ENCODE assay signal across 8 cellular contexts in genomic region chr3:16378920-16379319, GRCh38.
DNase-seq lines count a peak whose midpoint lies in the region; ATAC-seq, FAIRE-seq and TF ChIP-seq lines count a peak whose summit lies in the region.

No MANE protein-coding gene starts in this region.

- H3K4me1 ChIP-seq in adrenal gland (replicated peaks in 1 of 2) (no peaks in the 10 kb centered on the region), heart right ventricle (peaks cover 25 to 64% (median 47%) of the 10 kb centered on the region in 9 donors)

- no peak for TF ChIP-seq POLR2A in adrenal gland (IDR thresholded peaks at IDR 0.05)

- TF ChIP-seq CTCF in adrenal gland (IDR thresholded peaks at IDR 0.05) (no peak), heart right ventricle (IDR thresholded peaks at IDR 0.05) (no peak)

- FAIRE-seq in GM18507 (lab: Jason Lieb, UNC) = peak; percentile 88

- H3K36me3 ChIP-seq in adrenal gland (replicated peaks in 1 of 2) (peaks cover 0 to 11% of the 10 kb centered on the region in 2 donors), heart right ventricle (peaks cover 0 to 36% (median 4%) of the 10 kb centered on the region in 9 donors)

- no peaks in the 10 kb centered on the region for H3K9me3 ChIP-seq in adrenal gland (replicated peaks in 1 of 3)
- peaks cover 0 to 4% (median 0%) of the 10 kb centered on the region in 11 donors for H3K9me3 ChIP-seq in heart right ventricle

- DNase-seq in GM18507 (ENCODE audit: extremely low spot score, insufficient read length, low read depth) (no peak), LHCN-M2 (ENCODE audit: low read depth) (peak; percentile 37), iris pigment epithelial cell (ENCODE audit: low read depth) (peak; percentile 83), NCI-H69 (lab: John Stamatoyannopoulos, UW) (no peak), adrenal gland (no peak), heart right ventricle (no peak)
- DNase-seq in stimulated activated naive CD4-positive, alpha-beta T cell (lab: John Stamatoyannopoulos, UW) = no peak

- intact Hi-C loops in adrenal gland (cut with DNase I) (no loop called here), heart right ventricle (cut with DNase I) (loop anchor here in 6 of 10 donors (10.0 kb wide), 1 partner anchor 136 kb away; the partner anchor contains the start of gene RFTN1 (in 6 of the 6))

- 61 to 68% (median 64%) methylated on average over 3 of the region's 3 CpGs for WGBS in adrenal gland, 4 donors
- 68 to 75% methylated on average over 3 of the region's 3 CpGs for WGBS in heart right ventricle, 2 donors

- H3K27ac ChIP-seq in adrenal gland = no peak overlapping the region
- peak overlapping the region in 1 of 10 donors; percentile 32 for H3K27ac ChIP-seq in heart right ventricle

- no peaks in the 10 kb centered on the region for H3K27me3 ChIP-seq in adrenal gland
- no peaks in the 10 kb centered on the region for H3K27me3 ChIP-seq in heart right ventricle

- H3K4me3 ChIP-seq in adrenal gland (no peak overlapping the region), heart right ventricle (no peak overlapping the region)

- ATAC-seq in GM21723 (IDR thresholded peaks at IDR 0.05; ENCODE audit: unreplicated experiment) (peak; percentile 37), heart right ventricle (no peak)

Comparison
In these comparisons a context has a peak if more than half of its experiments do, and no peak if none do; other contexts are left out.
1. DNase-seq: peak in LHCN-M2 (single experiment) and iris pigment epithelial cell (single experiment); none in GM18507 (single experiment), NCI-H69 (single experiment), stimulated activated naive CD4-positive, alpha-beta T cell (0 of 6), adrenal gland (0 of 7) and heart right ventricle (0 of 2).
2. intact Hi-C loops: an anchor here in heart right ventricle (10.0 kb wide); none called in adrenal gland.